ENCODE assay signal across 2 cellular contexts in genomic region chr22:22925795-22926358, GRCh38.
TF ChIP-seq lines count a peak whose summit lies in the region.

No MANE protein-coding gene starts in this region.

TF ChIP-seq in GM23338, 12 proteins besides CTCF, POLR2A, EP300 and RAD21:
- TF ChIP-seq JUNB (IDR thresholded peaks at IDR 0.05; ENCODE audit: unreplicated experiment) (no peak), POLR2AphosphoS5 (IDR thresholded peaks at IDR 0.05; ENCODE audit: low read depth) (no peak), NANOG (IDR thresholded peaks at IDR 0.05; ENCODE audit: borderline replicate concordance) (no peak), ZNF114 (CRISPR knock-in tag; IDR thresholded peaks at IDR 0.05) (no peak), STAT1 (IDR thresholded peaks at IDR 0.05; ENCODE audit: unreplicated experiment) (no peak), CREB1 (CRISPR knock-in tag; IDR thresholded peaks at IDR 0.05; ENCODE audit: low read depth) (no peak), EZH2 (IDR thresholded peaks at IDR 0.05; ENCODE audit: low read depth, unreplicated experiment) (no peak), REST (IDR thresholded peaks at IDR 0.05; ENCODE audit: unreplicated experiment) (no peak), EZH2phosphoT487 (IDR thresholded peaks at IDR 0.05; ENCODE audit: unreplicated experiment) (no peak), ZNF331 (CRISPR knock-in tag; IDR thresholded peaks at IDR 0.05; ENCODE audit: low read depth) (no peak)
- TF ChIP-seq, protein P1, sequence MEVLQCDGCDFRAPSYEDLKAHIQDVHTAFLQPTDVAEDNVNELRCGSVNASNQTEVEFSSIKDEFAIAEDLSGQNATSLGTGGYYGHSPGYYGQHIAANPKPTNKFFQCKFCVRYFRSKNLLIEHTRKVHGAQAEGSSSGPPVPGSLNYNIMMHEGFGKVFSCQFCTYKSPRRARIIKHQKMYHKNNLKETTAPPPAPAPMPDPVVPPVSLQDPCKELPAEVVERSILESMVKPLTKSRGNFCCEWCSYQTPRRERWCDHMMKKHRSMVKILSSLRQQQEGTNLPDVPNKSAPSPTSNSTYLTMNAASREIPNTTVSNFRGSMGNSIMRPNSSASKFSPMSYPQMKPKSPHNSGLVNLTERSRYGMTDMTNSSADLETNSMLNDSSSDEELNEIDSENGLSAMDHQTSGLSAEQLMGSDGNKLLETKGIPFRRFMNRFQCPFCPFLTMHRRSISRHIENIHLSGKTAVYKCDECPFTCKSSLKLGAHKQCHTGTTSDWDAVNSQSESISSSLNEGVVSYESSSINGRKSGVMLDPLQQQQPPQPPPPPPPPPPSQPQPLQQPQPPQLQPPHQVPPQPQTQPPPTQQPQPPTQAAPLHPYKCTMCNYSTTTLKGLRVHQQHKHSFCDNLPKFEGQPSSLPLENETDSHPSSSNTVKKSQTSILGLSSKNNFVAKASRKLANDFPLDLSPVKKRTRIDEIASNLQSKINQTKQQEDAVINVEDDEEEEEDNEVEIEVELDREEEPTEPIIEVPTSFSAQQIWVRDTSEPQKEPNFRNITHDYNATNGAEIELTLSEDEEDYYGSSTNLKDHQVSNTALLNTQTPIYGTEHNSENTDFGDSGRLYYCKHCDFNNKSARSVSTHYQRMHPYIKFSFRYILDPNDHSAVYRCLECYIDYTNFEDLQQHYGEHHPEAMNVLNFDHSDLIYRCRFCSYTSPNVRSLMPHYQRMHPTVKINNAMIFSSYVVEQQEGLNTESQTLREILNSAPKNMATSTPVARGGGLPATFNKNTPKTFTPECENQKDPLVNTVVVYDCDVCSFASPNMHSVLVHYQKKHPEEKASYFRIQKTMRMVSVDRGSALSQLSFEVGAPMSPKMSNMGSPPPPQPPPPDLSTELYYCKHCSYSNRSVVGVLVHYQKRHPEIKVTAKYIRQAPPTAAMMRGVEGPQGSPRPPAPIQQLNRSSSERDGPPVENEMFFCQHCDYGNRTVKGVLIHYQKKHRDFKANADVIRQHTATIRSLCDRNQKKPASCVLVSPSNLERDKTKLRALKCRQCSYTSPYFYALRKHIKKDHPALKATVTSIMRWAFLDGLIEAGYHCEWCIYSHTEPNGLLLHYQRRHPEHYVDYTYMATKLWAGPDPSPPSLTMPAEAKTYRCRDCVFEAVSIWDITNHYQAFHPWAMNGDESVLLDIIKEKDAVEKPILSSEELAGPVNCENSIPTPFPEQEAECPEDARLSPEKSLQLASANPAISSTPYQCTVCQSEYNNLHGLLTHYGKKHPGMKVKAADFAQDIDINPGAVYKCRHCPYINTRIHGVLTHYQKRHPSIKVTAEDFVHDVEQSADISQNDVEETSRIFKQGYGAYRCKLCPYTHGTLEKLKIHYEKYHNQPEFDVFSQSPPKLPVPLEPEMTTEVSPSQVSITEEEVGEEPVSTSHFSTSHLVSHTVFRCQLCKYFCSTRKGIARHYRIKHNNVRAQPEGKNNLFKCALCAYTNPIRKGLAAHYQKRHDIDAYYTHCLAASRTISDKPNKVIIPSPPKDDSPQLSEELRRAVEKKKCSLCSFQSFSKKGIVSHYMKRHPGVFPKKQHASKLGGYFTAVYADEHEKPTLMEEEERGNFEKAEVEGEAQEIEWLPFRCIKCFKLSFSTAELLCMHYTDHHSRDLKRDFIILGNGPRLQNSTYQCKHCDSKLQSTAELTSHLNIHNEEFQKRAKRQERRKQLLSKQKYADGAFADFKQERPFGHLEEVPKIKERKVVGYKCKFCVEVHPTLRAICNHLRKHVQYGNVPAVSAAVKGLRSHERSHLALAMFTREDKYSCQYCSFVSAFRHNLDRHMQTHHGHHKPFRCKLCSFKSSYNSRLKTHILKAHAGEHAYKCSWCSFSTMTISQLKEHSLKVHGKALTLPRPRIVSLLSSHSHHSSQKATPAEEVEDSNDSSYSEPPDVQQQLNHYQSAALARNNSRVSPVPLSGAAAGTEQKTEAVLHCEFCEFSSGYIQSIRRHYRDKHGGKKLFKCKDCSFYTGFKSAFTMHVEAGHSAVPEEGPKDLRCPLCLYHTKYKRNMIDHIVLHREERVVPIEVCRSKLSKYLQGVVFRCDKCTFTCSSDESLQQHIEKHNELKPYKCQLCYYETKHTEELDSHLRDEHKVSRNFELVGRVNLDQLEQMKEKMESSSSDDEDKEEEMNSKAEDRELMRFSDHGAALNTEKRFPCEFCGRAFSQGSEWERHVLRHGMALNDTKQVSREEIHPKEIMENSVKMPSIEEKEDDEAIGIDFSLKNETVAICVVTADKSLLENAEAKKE (CRISPR knock-in tag; IDR thresholded peaks at IDR 0.05) = no peak
- TF ChIP-seq, protein P2, sequence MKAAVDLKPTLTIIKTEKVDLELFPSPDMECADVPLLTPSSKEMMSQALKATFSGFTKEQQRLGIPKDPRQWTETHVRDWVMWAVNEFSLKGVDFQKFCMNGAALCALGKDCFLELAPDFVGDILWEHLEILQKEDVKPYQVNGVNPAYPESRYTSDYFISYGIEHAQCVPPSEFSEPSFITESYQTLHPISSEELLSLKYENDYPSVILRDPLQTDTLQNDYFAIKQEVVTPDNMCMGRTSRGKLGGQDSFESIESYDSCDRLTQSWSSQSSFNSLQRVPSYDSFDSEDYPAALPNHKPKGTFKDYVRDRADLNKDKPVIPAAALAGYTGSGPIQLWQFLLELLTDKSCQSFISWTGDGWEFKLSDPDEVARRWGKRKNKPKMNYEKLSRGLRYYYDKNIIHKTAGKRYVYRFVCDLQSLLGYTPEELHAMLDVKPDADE (IDR thresholded peaks at IDR 0.05) = no peak

TF ChIP-seq in WTC11, 78 proteins besides CTCF, POLR2A, EP300 and RAD21:
- no peak for TF ChIP-seq FOXJ3 (CRISPR knock-in tag; IDR thresholded peaks at IDR 0.05; ENCODE audit: borderline replicate concordance)
- no peak for TF ChIP-seq FOXP1 (CRISPR knock-in tag; IDR thresholded peaks at IDR 0.05; ENCODE audit: borderline replicate concordance)
- TF ChIP-seq, protein P3, sequence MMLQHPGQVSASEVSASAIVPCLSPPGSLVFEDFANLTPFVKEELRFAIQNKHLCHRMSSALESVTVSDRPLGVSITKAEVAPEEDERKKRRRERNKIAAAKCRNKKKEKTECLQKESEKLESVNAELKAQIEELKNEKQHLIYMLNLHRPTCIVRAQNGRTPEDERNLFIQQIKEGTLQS (CRISPR knock-in tag; conservative IDR thresholded peaks at IDR 0.05) = no peak
- TF ChIP-seq JUN (CRISPR knock-in tag; IDR thresholded peaks at IDR 0.05) = no peak
- no peak for TF ChIP-seq E2F1 (CRISPR knock-in tag; IDR thresholded peaks at IDR 0.05)
- no peak for TF ChIP-seq SMAD3 (CRISPR knock-in tag; IDR thresholded peaks at IDR 0.05; ENCODE audit: borderline replicate concordance)
- no peak for TF ChIP-seq MYBL2 (CRISPR knock-in tag; IDR thresholded peaks at IDR 0.05)
- TF ChIP-seq ZNF425 (CRISPR knock-in tag; conservative IDR thresholded peaks at IDR 0.05) = no peak
- TF ChIP-seq EMX1 (CRISPR knock-in tag; IDR thresholded peaks at IDR 0.05) = no peak
- no peak for TF ChIP-seq KAT7 (CRISPR knock-in tag; IDR thresholded peaks at IDR 0.05; ENCODE audit: borderline replicate concordance)
- no peak for TF ChIP-seq OVOL2 (CRISPR knock-in tag; IDR thresholded peaks at IDR 0.05; ENCODE audit: borderline replicate concordance)
- no peak for TF ChIP-seq NFATC4 (CRISPR knock-in tag; IDR thresholded peaks at IDR 0.05)
- no peak for TF ChIP-seq E2F5 (CRISPR knock-in tag; IDR thresholded peaks at IDR 0.05)
- no peak for TF ChIP-seq MXD4 (CRISPR knock-in tag; IDR thresholded peaks at IDR 0.05; ENCODE audit: borderline replicate concordance)
- TF ChIP-seq ZNF263 (CRISPR knock-in tag; IDR thresholded peaks at IDR 0.05; ENCODE audit: low read depth) = no peak
- TF ChIP-seq USF1 (CRISPR knock-in tag; IDR thresholded peaks at IDR 0.05) = no peak
- no peak for TF ChIP-seq ZNF671 (CRISPR knock-in tag; IDR thresholded peaks at IDR 0.05)
- no peak for TF ChIP-seq CBFB (CRISPR knock-in tag; IDR thresholded peaks at IDR 0.05; ENCODE audit: low read depth)
